Comparison of ENCODE assay signal across 19 cellular contexts in genomic region chr1:64484651-64485050, GRCh38. TPM values are rescaled to one million over a fixed set of nuclear protein-coding genes. Genes with fewer than 3 reads are reported as not detected.
DNase-seq lines count a peak whose midpoint lies in the region; ATAC-seq and TF ChIP-seq lines count a peak whose summit lies in the region.
"Had no signal": no experiment of that assay in that cellular context is flagged by ENCODE, and none has a peak within 500 bp of the region (broad histone marks: within the 10 kb centered on the region; RNA-seq: fewer than 3 reads in every experiment).

No MANE protein-coding gene starts in this region.

- no peak for TF ChIP-seq CTCF in GM13976 (IDR thresholded peaks at IDR 0.05; ENCODE audit: borderline replicate concordance, control extremely low read depth, extremely low read depth, insufficient read depth, missing control alignments)

- DNase-seq in Caki2 (ENCODE audit: low read depth) (peak; percentile 69), NCI-H1105 (lab: John Stamatoyannopoulos, UW) (peak; percentile 55), SK-MEL-5 (ENCODE audit: low read depth, low spot score) (peak; percentile 13), fibroblast of peridontal ligament (ENCODE audit: extremely low read depth) (peak; percentile 36), GM13976 (ENCODE audit: low spot score) (no peak), left cardiac atrium (no peak), NCI-H1694 (lab: John Stamatoyannopoulos, UW) (no peak)
- DNase-seq: CD4-positive, alpha-beta memory T cell; central memory CD4-positive, alpha-beta T cell; effector memory CD4-positive, alpha-beta T cell; EL; foreskin keratinocyte; NCI-H2171; ovary; Right ventricle myocardium superior; stimulated activated CD4-positive, alpha-beta T cell treated with anti-CD3 and anti-CD28 coated beads, Interleukin-4, amount 100 ng/mL, for 1 hour; T-helper 2 cell had no signal

- in situ Hi-C loops in Caki2 (cut with HindIII; ENCODE audit: low pct_unique_long_range_greater_than_20kb, low sequenced_read_pairs) = no loop called here
- in situ Hi-C loops in SK-MEL-5 (cut with HindIII; ENCODE audit: low pct_unique_long_range_greater_than_20kb, low sequenced_read_pairs) = no loop called here
- in situ Hi-C loops in GM13976 (cut with MboI; ENCODE audit: low sequenced_read_pairs, unreplicated experiment) = no loop called here

- ATAC-seq in left cardiac atrium = no peak
- no peak for ATAC-seq in GM18868 (IDR thresholded peaks at IDR 0.05; ENCODE audit: unreplicated experiment)
- ATAC-seq: activated T-helper 17 cell treated with anti-CD3 and anti-CD28 coated beads, Interleukin-2, amount 50 U/mL, for 72 hours; foreskin keratinocyte had no signal

- intact Hi-C loops in left cardiac atrium (cut with DNase I) = loop anchor here in 1 of 2 donors (10.0 kb wide), 1 partner anchor 220 kb away; no protein-coding TSS in a partner anchor

RNA-seq across cellular contexts. Expression of gene CACHD1, which starts 14.7 kb away (rescaled TPM):
- total RNA-seq in Caki2 (2014; rRNA removed; shearing (Covaris generic); ENCODE audit: low replicate concordance) = 1.4 and 3.1 TPM in 2 replicates
- total RNA-seq in SK-MEL-5 (2014; rRNA removed; shearing (Covaris generic)) = 6.9 and 7.7 TPM in 2 replicates
- 7.0 and 8.2 TPM in 2 replicates for polyA plus RNA-seq in SK-MEL-5 (2015; cell fraction: cytosol; rRNA removed)
- 7.3 and 8.7 TPM in 2 replicates for polyA plus RNA-seq in SK-MEL-5 (2015; cell fraction: nucleus; rRNA removed)
- 1 to 10 TPM; 3.5 to 9.2 TPM for total RNA-seq in left cardiac atrium
- polyA plus RNA-seq: CD4-positive, alpha-beta memory T cell had no signal

Comparison
In these comparisons a context has a peak if more than half of its experiments do, and no peak if none do; other contexts are left out.
1. DNase-seq: peak in Caki2 (single experiment), NCI-H1105 (single experiment), SK-MEL-5 (single experiment) and fibroblast of peridontal ligament (single experiment); none in GM13976 (single experiment), left cardiac atrium (single experiment) and NCI-H1694 (single experiment).